1 cellular context compared by ENCODE assay signal in genomic region chr6:28207244-28208179, GRCh38.
A peak's percentile ranks its signal among the peaks of the same experiment; 100 is the strongest.
TF ChIP-seq lines count a peak whose summit lies in the region.

No MANE protein-coding gene starts in this region.

TF ChIP-seq in HEK293, 187 proteins besides CTCF, POLR2A, EP300 and RAD21 (continued from another document and continues in another):
- TF ChIP-seq, protein P1, sequence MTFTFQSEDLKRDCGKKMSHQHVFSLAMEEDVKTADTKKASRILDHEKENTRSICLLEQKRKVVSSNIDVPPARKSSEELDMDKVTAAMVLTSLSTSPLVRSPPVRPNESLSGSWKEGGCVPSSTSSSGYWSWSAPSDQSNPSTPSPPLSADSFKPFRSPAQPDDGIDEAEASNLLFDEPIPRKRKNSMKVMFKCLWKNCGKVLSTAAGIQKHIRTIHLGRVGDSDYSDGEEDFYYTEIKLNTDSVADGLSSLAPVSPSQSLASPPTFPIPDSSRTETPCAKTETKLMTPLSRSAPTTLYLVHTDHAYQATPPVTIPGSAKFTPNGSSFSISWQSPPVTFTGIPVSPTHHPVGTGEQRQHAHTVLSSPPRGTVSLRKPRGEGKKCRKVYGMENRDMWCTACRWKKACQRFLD (tag by site-specific recombination; IDR thresholded peaks at IDR 0.05): no peak
- TF ChIP-seq ZNF510 (tag by site-specific recombination; IDR thresholded peaks at IDR 0.05; ENCODE audit: insufficient replicate concordance) (no peak), ZNF626 (tag by site-specific recombination; IDR thresholded peaks at IDR 0.05) (no peak), ZNF600 (tag by site-specific recombination; IDR thresholded peaks at IDR 0.05) (peak; percentile 66), HOXA7 (CRISPR knock-in tag; IDR thresholded peaks at IDR 0.05; ENCODE audit: borderline replicate concordance) (no peak), YY1 (tag by site-specific recombination; IDR thresholded peaks at IDR 0.05) (no peak), ZNF280D (tag by site-specific recombination; IDR thresholded peaks at IDR 0.05) (no peak), HOXC10 (CRISPR knock-in tag; IDR thresholded peaks at IDR 0.05) (no peak), ZNF621 (tag by site-specific recombination; IDR thresholded peaks at IDR 0.05) (no peak), ZNF585B (tag by site-specific recombination; IDR thresholded peaks at IDR 0.05) (no peak), IKZF3 (tag by site-specific recombination; IDR thresholded peaks at IDR 0.05) (0 out of 2 replicates have a peak, but pooled peaks have one; percentile 4), ZNF324 (tag by site-specific recombination; IDR thresholded peaks at IDR 0.05) (no peak), SP7 (tag by site-specific recombination; IDR thresholded peaks at IDR 0.05) (peak; percentile 66; the same call in 1 of the 2 replicates), ZNF701 (tag by site-specific recombination; IDR thresholded peaks at IDR 0.05) (no peak), HOXD13 (CRISPR knock-in tag; IDR thresholded peaks at IDR 0.05; ENCODE audit: borderline replicate concordance) (0 out of 2 replicates have a peak, but pooled peaks have one; percentile 35), ZNF157 (tag by site-specific recombination; IDR thresholded peaks at IDR 0.05) (no peak), ZFP37 (tag by site-specific recombination; IDR thresholded peaks at IDR 0.05) (no peak), PBX3 (CRISPR knock-in tag; IDR thresholded peaks at IDR 0.05) (no peak), HIC1 (tag by site-specific recombination; IDR thresholded peaks at IDR 0.05) (no peak), ZNF571 (tag by site-specific recombination; IDR thresholded peaks at IDR 0.05) (no peak), ZBTB26 (tag by site-specific recombination; optimal IDR thresholded peaks at IDR 0.05) (peak; percentile 60), GFI1B (tag by site-specific recombination; IDR thresholded peaks at IDR 0.05) (peak; percentile 55; the same call in 1 of the 2 replicates), ZSCAN16 (tag by site-specific recombination; IDR thresholded peaks at IDR 0.05) (no peak), ZNF366 (tag by site-specific recombination; conservative IDR thresholded peaks at IDR 0.05) (no peak), ZNF133 (tag by site-specific recombination; IDR thresholded peaks at IDR 0.05) (no peak), ZNF214 (tag by site-specific recombination; IDR thresholded peaks at IDR 0.05; ENCODE audit: borderline replicate concordance) (no peak), ZNF341 (tag by site-specific recombination; IDR thresholded peaks at IDR 0.05; ENCODE audit: low read depth) (0 out of 2 replicates have a peak, but pooled peaks have one; percentile 23), ZNF24 (tag by site-specific recombination; IDR thresholded peaks at IDR 0.05) (no peak), ZNF335 (tag by site-specific recombination; conservative IDR thresholded peaks at IDR 0.05) (peak; percentile 8; the same call in 1 of the 2 replicates), KLF10 (tag by site-specific recombination; IDR thresholded peaks at IDR 0.05) (no peak; the same call in 1 of the 2 replicates), GLIS1 (tag by site-specific recombination; IDR thresholded peaks at IDR 0.05) (no peak), EGR2 (tag by site-specific recombination; IDR thresholded peaks at IDR 0.05; ENCODE audit: low read depth) (no peak), ZNF514 (tag by site-specific recombination; IDR thresholded peaks at IDR 0.05) (no peak), ZNF837 (tag by site-specific recombination; IDR thresholded peaks at IDR 0.05) (no peak), ZNF777 (tag by site-specific recombination; IDR thresholded peaks at IDR 0.05; ENCODE audit: borderline replicate concordance) (no peak), ZNF558 (tag by site-specific recombination; IDR thresholded peaks at IDR 0.05) (no peak), ZNF354C (tag by site-specific recombination; IDR thresholded peaks at IDR 0.05; ENCODE audit: borderline replicate concordance, low read depth) (no peak), ZNF416 (tag by site-specific recombination; IDR thresholded peaks at IDR 0.05) (no peak)
- TF ChIP-seq, protein P2, sequence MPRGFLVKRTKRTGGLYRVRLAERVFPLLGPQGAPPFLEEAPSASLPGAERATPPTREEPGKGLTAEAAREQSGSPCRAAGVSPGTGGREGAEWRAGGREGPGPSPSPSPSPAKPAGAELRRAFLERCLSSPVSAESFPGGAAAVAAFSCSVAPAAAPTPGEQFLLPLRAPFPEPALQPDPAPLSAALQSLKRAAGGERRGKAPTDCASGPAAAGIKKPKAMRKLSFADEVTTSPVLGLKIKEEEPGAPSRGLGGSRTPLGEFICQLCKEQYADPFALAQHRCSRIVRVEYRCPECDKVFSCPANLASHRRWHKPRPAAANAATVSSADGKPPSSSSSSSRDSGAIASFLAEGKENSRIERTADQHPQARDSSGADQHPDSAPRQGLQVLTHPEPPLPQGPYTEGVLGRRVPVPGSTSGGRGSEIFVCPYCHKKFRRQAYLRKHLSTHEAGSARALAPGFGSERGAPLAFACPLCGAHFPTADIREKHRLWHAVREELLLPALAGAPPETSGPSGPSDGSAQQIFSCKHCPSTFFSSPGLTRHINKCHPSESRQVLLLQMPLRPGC (tag by site-specific recombination; IDR thresholded peaks at IDR 0.05): peak; percentile 40; the same call in 1 of the 2 replicates
- TF ChIP-seq, protein P3, sequence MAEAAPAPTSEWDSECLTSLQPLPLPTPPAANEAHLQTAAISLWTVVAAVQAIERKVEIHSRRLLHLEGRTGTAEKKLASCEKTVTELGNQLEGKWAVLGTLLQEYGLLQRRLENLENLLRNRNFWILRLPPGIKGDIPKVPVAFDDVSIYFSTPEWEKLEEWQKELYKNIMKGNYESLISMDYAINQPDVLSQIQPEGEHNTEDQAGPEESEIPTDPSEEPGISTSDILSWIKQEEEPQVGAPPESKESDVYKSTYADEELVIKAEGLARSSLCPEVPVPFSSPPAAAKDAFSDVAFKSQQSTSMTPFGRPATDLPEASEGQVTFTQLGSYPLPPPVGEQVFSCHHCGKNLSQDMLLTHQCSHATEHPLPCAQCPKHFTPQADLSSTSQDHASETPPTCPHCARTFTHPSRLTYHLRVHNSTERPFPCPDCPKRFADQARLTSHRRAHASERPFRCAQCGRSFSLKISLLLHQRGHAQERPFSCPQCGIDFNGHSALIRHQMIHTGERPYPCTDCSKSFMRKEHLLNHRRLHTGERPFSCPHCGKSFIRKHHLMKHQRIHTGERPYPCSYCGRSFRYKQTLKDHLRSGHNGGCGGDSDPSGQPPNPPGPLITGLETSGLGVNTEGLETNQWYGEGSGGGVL (tag by site-specific recombination; IDR thresholded peaks at IDR 0.05): no peak
- TF ChIP-seq, protein P4, sequence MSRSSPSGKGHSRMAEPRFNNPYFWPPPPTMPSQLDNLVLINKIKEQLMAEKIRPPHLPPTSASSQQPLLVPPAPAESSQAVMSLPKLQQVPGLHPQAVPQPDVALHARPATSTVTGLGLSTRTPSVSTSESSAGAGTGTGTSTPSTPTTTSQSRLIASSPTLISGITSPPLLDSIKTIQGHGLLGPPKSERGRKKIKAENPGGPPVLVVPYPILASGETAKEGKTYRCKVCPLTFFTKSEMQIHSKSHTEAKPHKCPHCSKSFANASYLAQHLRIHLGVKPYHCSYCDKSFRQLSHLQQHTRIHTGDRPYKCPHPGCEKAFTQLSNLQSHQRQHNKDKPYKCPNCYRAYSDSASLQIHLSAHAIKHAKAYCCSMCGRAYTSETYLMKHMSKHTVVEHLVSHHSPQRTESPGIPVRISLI (tag by site-specific recombination; IDR thresholded peaks at IDR 0.05): no peak
- TF ChIP-seq, protein P5, sequence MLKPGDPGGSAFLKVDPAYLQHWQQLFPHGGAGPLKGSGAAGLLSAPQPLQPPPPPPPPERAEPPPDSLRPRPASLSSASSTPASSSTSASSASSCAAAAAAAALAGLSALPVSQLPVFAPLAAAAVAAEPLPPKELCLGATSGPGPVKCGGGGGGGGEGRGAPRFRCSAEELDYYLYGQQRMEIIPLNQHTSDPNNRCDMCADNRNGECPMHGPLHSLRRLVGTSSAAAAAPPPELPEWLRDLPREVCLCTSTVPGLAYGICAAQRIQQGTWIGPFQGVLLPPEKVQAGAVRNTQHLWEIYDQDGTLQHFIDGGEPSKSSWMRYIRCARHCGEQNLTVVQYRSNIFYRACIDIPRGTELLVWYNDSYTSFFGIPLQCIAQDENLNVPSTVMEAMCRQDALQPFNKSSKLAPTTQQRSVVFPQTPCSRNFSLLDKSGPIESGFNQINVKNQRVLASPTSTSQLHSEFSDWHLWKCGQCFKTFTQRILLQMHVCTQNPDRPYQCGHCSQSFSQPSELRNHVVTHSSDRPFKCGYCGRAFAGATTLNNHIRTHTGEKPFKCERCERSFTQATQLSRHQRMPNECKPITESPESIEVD (tag by site-specific recombination; IDR thresholded peaks at IDR 0.05): no peak; the same call in 1 of the 2 replicates
- TF ChIP-seq, protein P6, sequence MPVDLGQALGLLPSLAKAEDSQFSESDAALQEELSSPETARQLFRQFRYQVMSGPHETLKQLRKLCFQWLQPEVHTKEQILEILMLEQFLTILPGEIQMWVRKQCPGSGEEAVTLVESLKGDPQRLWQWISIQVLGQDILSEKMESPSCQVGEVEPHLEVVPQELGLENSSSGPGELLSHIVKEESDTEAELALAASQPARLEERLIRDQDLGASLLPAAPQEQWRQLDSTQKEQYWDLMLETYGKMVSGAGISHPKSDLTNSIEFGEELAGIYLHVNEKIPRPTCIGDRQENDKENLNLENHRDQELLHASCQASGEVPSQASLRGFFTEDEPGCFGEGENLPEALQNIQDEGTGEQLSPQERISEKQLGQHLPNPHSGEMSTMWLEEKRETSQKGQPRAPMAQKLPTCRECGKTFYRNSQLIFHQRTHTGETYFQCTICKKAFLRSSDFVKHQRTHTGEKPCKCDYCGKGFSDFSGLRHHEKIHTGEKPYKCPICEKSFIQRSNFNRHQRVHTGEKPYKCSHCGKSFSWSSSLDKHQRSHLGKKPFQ (tag by site-specific recombination; IDR thresholded peaks at IDR 0.05): no peak
- TF ChIP-seq, protein P7, sequence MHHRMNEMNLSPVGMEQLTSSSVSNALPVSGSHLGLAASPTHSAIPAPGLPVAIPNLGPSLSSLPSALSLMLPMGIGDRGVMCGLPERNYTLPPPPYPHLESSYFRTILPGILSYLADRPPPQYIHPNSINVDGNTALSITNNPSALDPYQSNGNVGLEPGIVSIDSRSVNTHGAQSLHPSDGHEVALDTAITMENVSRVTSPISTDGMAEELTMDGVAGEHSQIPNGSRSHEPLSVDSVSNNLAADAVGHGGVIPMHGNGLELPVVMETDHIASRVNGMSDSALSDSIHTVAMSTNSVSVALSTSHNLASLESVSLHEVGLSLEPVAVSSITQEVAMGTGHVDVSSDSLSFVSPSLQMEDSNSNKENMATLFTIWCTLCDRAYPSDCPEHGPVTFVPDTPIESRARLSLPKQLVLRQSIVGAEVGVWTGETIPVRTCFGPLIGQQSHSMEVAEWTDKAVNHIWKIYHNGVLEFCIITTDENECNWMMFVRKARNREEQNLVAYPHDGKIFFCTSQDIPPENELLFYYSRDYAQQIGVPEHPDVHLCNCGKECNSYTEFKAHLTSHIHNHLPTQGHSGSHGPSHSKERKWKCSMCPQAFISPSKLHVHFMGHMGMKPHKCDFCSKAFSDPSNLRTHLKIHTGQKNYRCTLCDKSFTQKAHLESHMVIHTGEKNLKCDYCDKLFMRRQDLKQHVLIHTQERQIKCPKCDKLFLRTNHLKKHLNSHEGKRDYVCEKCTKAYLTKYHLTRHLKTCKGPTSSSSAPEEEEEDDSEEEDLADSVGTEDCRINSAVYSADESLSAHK (tag by site-specific recombination; IDR thresholded peaks at IDR 0.05): no peak
